18 cellular contexts compared by ENCODE assay signal in the genomic region with DNA sequence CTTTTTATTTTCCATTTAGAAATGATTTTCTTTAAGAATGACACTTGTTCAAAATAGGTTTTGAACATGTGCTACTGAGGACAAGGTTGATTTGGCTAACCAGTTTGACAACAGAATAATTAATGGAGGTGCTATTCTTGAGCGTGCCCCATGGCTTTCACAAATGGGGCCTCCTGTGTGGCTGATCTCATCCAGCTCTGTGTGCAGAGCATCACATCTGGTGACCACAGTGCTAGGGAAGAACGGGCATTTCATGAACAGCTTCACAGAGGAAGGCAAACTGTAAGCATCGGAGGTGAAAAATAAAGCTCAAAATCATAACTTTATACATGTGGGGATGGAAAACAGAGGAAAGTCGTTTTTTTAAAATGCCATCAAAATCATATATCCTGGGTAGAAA.
"Had no signal": no experiment of that assay in that cellular context is flagged by ENCODE, and none has a peak within 500 bp of the region (broad histone marks: within the 10 kb centered on the region; RNA-seq: fewer than 3 reads in every experiment).

No MANE protein-coding gene starts in this region.

- H3K27me3 ChIP-seq: colonic mucosa, esophagus squamous epithelium, foreskin keratinocyte, gastroesophageal sphincter, left lung had no signal

- H3K4me3 ChIP-seq: colonic mucosa, esophagus squamous epithelium, gastroesophageal sphincter, heart right ventricle, left lung, lower lobe of right lung had no signal

- H3K9me3 ChIP-seq: colonic mucosa, esophagus squamous epithelium, gastroesophageal sphincter, left lung, lower lobe of right lung had no signal

- H3K27ac ChIP-seq: colonic mucosa, epithelial cell of prostate, esophagus squamous epithelium, foreskin keratinocyte, gastroesophageal sphincter, heart right ventricle, left lung, lower lobe of right lung had no signal

- H3K27ac Mint-ChIP-seq: dendritic cell treated with granulocyte-macrophage colony-stimulating factor and Interleukin-4, amounts not matched to agents 40 ng/mL and 50 ng/mL, for 4 days; effector memory CD8-positive, alpha-beta T cell; endodermal cell; naive thymus-derived CD4-positive, alpha-beta T cell had no signal

- DNase-seq: cortex of kidney; effector CD8-positive, alpha-beta T cell; effector memory CD8-positive, alpha-beta T cell; esophagus squamous epithelium; heart right ventricle; hippocampal formation; left cardiac atrium; left lung; left ventricle myocardium superior; lower lobe of right lung; midbrain had no signal

- H3K4me1 ChIP-seq: colonic mucosa had no signal

- ATAC-seq: effector memory CD8-positive, alpha-beta T cell; foreskin keratinocyte; gastroesophageal sphincter; heart right ventricle; left cardiac atrium; left ventricle myocardium superior; naive thymus-derived CD4-positive, alpha-beta T cell had no signal

- H3K4me3 Mint-ChIP-seq: dendritic cell treated with granulocyte-macrophage colony-stimulating factor and Interleukin-4, amounts not matched to agents 40 ng/mL and 50 ng/mL, for 4 days; effector memory CD8-positive, alpha-beta T cell; endodermal cell; naive thymus-derived CD4-positive, alpha-beta T cell had no signal

- H3K36me3 ChIP-seq: colonic mucosa, heart right ventricle, left lung had no signal
